ENCODE assay signal across 24 cellular contexts in genomic region chr16:5900046-5900445, GRCh38.
"Had no signal": no experiment of that assay in that cellular context is flagged by ENCODE, and none has a peak within 500 bp of the region (broad histone marks: within the 10 kb centered on the region; RNA-seq: fewer than 3 reads in every experiment).

No MANE protein-coding gene starts in this region.

- DNase-seq: activated CD4-positive, alpha-beta T cell treated with anti-CD3 and anti-CD28 coated beads for 4 hours; activated CD8-positive, alpha-beta memory T cell treated with anti-CD3 and anti-CD28 coated beads, Interleukin-2, amount 10 ng/mL, durations not matched to agents 7 days and 5 days; activated effector memory CD4-positive, alpha-beta T cell treated with anti-CD3 and anti-CD28 coated beads, Interleukin-2, amount 50 U/mL, for 16 hours; activated naive CD4-positive, alpha-beta T cell treated with Interleukin-2 at 50 U/mL for 16 hours; activated naive CD8-positive, alpha-beta T cell treated with anti-CD3 and anti-CD28 coated beads, Interleukin-2, amount 50 U/mL, for 24 hours; activated T-cell treated with anti-CD3 and anti-CD28 coated beads, Interleukin-2, amount 50 U/mL, for 4 hours; amniotic stem cell; central memory CD4-positive, alpha-beta T cell; IMR-90; Kasumi-1; KBM-7; NCI-H1048; NCI-H1930; NCI-H2171; NCI-H2227 treated with DMSO at 0.1 percent for 48 hours; NCI-H69; NK-92 treated with Interleukin-12 subunit alpha and Interleukin-12 subunit beta, amount 100 ng/mL, for 24 hours; OCI-M1; SIG-M5; T-helper 1 cell had no signal

- H3K4me3 Mint-ChIP-seq: activated CD8-positive, alpha-beta memory T cell treated with anti-CD3 and anti-CD28 coated beads, Interleukin-2, amount 10 ng/mL, durations not matched to agents 7 days and 5 days; activated naive CD8-positive, alpha-beta T cell treated with anti-CD3 and anti-CD28 coated beads, Interleukin-2, amount 50 U/mL, for 24 hours; activated T-cell treated with anti-CD3 and anti-CD28 coated beads, Interleukin-2, amount 50 U/mL, for 4 hours had no signal

- ATAC-seq: activated CD4-positive, CD25-positive, alpha-beta regulatory T cell treated with anti-CD3 and anti-CD28 coated beads, Interleukin-2, amount 50 U/mL, for 24 hours; activated CD8-positive, alpha-beta memory T cell treated with anti-CD3 and anti-CD28 coated beads, Interleukin-2, amount 10 ng/mL, durations not matched to agents 7 days and 5 days; activated naive CD4-positive, alpha-beta T cell treated with anti-CD3 and anti-CD28 coated beads, Interleukin-2, amount 50 U/mL, for 72 hours; activated naive CD8-positive, alpha-beta T cell treated with anti-CD3 and anti-CD28 coated beads, Interleukin-2, amount 50 U/mL, for 24 hours; activated T-cell treated with anti-CD3 and anti-CD28 coated beads, Interleukin-2, amount 50 U/mL, for 4 hours; Panc1 had no signal

- H3K4me1 Mint-ChIP-seq: activated CD8-positive, alpha-beta memory T cell treated with anti-CD3 and anti-CD28 coated beads, Interleukin-2, amount 10 ng/mL, durations not matched to agents 7 days and 5 days; activated naive CD8-positive, alpha-beta T cell treated with anti-CD3 and anti-CD28 coated beads, Interleukin-2, amount 50 U/mL, for 24 hours had no signal

- H3K36me3 Mint-ChIP-seq: activated naive CD4-positive, alpha-beta T cell treated with anti-CD3 and anti-CD28 coated beads, Interleukin-2, amount 50 U/mL, for 72 hours had no signal

- H3K27me3 Mint-ChIP-seq: activated CD8-positive, alpha-beta memory T cell treated with anti-CD3 and anti-CD28 coated beads, Interleukin-2, amount 10 ng/mL, durations not matched to agents 7 days and 5 days; activated naive CD8-positive, alpha-beta T cell treated with anti-CD3 and anti-CD28 coated beads, Interleukin-2, amount 50 U/mL, for 24 hours had no signal

- H3K27ac ChIP-seq: SK-N-MC had no signal

- H3K4me3 ChIP-seq: SK-N-MC had no signal

- H3K27ac Mint-ChIP-seq: activated CD8-positive, alpha-beta memory T cell treated with anti-CD3 and anti-CD28 coated beads, Interleukin-2, amount 10 ng/mL, durations not matched to agents 7 days and 5 days; activated naive CD4-positive, alpha-beta T cell treated with anti-CD3 and anti-CD28 coated beads, Interleukin-2, amount 50 U/mL, for 72 hours; activated naive CD8-positive, alpha-beta T cell treated with anti-CD3 and anti-CD28 coated beads, Interleukin-2, amount 50 U/mL, for 24 hours had no signal
